ENCODE assay signal across 9 cellular contexts in genomic region chr6:44298055-44298803, GRCh38. TPM values are rescaled to one million over a fixed set of nuclear protein-coding genes. Genes with fewer than 3 reads are reported as not detected.
A peak's percentile ranks its signal among the peaks of the same experiment; 100 is the strongest.
DNase-seq lines count a peak whose midpoint lies in the region; TF ChIP-seq lines count a peak whose summit lies in the region.
"Had no signal": no experiment of that assay in that cellular context is flagged by ENCODE, and none has a peak within 500 bp of the region (broad histone marks: within the 10 kb centered on the region; RNA-seq: fewer than 3 reads in every experiment).

No MANE protein-coding gene starts in this region.

- TF ChIP-seq CTCF in SK-N-SH (IDR thresholded peaks at IDR 0.05) (0 out of 2 replicates have a peak, but pooled peaks have one; percentile 7), esophagus muscularis mucosa (IDR thresholded peaks at IDR 0.05) (no peak), parathyroid adenoma (IDR thresholded peaks at IDR 0.05) (no peak)

- H3K27me3 ChIP-seq in H7 (ENCODE audit: control insufficient read depth, insufficient read depth, low read length) = peaks cover 37% of the 10 kb centered on the region
- H3K27me3 ChIP-seq in SK-N-SH (ENCODE audit: insufficient read depth) = peaks cover 16% of the 10 kb centered on the region; the same call in 1 of the 2 replicates
- H3K27me3 ChIP-seq in esophagus muscularis mucosa = peaks cover 0 to 52% (median 28%) of the 10 kb centered on the region in 4 donors
- H3K27me3 ChIP-seq in parathyroid adenoma (ENCODE audit: control insufficient read depth, insufficient read depth, low read length) = no peaks in the 10 kb centered on the region

- H3K4me2 ChIP-seq in SK-N-SH (peak overlapping the region; percentile 97), parathyroid adenoma (ENCODE audit: low read length) (peak overlapping the region; percentile 64)

- H3K4me3 ChIP-seq in H7 (ENCODE audit: insufficient read depth, low read depth, low read length) (peak overlapping the region; percentile 73), SK-N-SH (ENCODE audit: low read depth in 2 of 2, low read length in 1 of 2) (peak overlapping the region; percentile 56 to 58; a peak in 2 of 4 replicates), esophagus muscularis mucosa (peak overlapping the region in 3 of 4 donors; percentile 52 to 63 (median 58)), parathyroid adenoma (ENCODE audit: low read depth, low read length) (peak overlapping the region; percentile 48)

- no peak overlapping the region for H2AFZ ChIP-seq in SK-N-SH (ENCODE audit: low read depth)
- peak overlapping the region; percentile 83 for H2AFZ ChIP-seq in parathyroid adenoma

- no peaks in the 10 kb centered on the region for H3F3A ChIP-seq in SK-N-SH (replicated peaks; ENCODE audit: insufficient read depth)

- DNase-seq in H7 (peak; percentile 76), SK-N-SH (peak; percentile 57), esophagus muscularis mucosa (ENCODE audit: extremely low spot score) (no peak), COLO668 (lab: John Stamatoyannopoulos, UW; ENCODE audit: unreplicated experiment) (no peak), SKM-1 (lab: John Stamatoyannopoulos, UW; ENCODE audit: unreplicated experiment) (no peak), mucosa of gallbladder (ENCODE audit: low spot score) (no peak)
- DNase-seq: NCI-H1092 treated with DMSO at 0.1 percent for 48 hours had no signal

- H3K9ac ChIP-seq in SK-N-SH (no peak overlapping the region), parathyroid adenoma (no peak overlapping the region)

- no peak for TF ChIP-seq RAD21 in SK-N-SH (IDR thresholded peaks at IDR 0.05; ENCODE audit: low read length)

- TF ChIP-seq POLR2A in esophagus muscularis mucosa (IDR thresholded peaks at IDR 0.05; ENCODE audit: low read depth) = no peak

- CTCF ChIA-PET in SK-N-SH (lab: Yijun Ruan, JAX) = interaction anchor here (0.9 to 16.5 kb wide), 12 partner anchors 7 to 125 kb away, joined by 3 to 238 read pairs (median 4); partner anchors contain the start of genes AARS2, NFKBIE, SLC35B2 and TMEM151B

- no peaks in the 10 kb centered on the region for H3K9me2 ChIP-seq in SK-N-SH

- H3K79me2 ChIP-seq in SK-N-SH (ENCODE audit: insufficient read depth) (no peaks in the 10 kb centered on the region), parathyroid adenoma (no peaks in the 10 kb centered on the region)

- peaks cover 0 to 15% of the 10 kb centered on the region in 2 experiments; a peak in 1 of 4 replicates for H3K4me1 ChIP-seq in SK-N-SH (ENCODE audit: control insufficient read depth in 1 of 2, insufficient read depth in 2 of 2, low read depth in 1 of 2, low read length in 1 of 2)
- peaks cover 14 to 20% (median 17%) of the 10 kb centered on the region in 4 donors for H3K4me1 ChIP-seq in esophagus muscularis mucosa
- no peaks in the 10 kb centered on the region for H3K4me1 ChIP-seq in parathyroid adenoma

- WGBS in SK-N-SH (ENCODE audit: low lambda C conversion rate) = 76% methylated on average over 16 of the region's 20 CpGs
- 60% methylated on average over 15 of the region's 20 CpGs for WGBS in esophagus muscularis mucosa

- H4K20me1 ChIP-seq in SK-N-SH (ENCODE audit: insufficient read depth) = no peaks in the 10 kb centered on the region

- TF ChIP-seq EP300 in SK-N-SH (IDR thresholded peaks at IDR 0.05; ENCODE audit: borderline replicate concordance in 1 of 2, low read depth in 1 of 2, low read length in 1 of 2) (no peak), esophagus muscularis mucosa (IDR thresholded peaks at IDR 0.05) (no peak)

- intact Hi-C loops in esophagus muscularis mucosa (cut with DNase I) = no loop called here

- H3K27ac ChIP-seq in SK-N-SH (ENCODE audit: low read depth in 2 of 2, low read length in 1 of 2) (no peak overlapping the region), esophagus muscularis mucosa (replicated peaks in 1 of 4) (no peak overlapping the region), parathyroid adenoma (no peak overlapping the region)

- H3K36me3 ChIP-seq in H7 (replicated peaks; ENCODE audit: control insufficient read depth, insufficient read depth, low read length) (peaks cover 20% of the 10 kb centered on the region), SK-N-SH (replicated peaks in 1 of 2; ENCODE audit: control insufficient read depth in 1 of 2, insufficient read depth in 2 of 2, low read length in 1 of 2) (peaks cover 0 to 17% of the 10 kb centered on the region in 2 experiments), esophagus muscularis mucosa (peaks cover 21 to 34% (median 32%) of the 10 kb centered on the region in 4 donors), parathyroid adenoma (ENCODE audit: control insufficient read depth, insufficient read depth, low read length) (no peaks in the 10 kb centered on the region)

- POLR2A ChIA-PET in SK-N-SH (lab: Yijun Ruan, JAX) = interaction anchor here (0.7 to 1.2 kb wide), 5 partner anchors 9 to 44 kb away, joined by 3 to 4 read pairs (median 3); partner anchors contain the start of genes AARS2, SPATS1 and TMEM151B

- H3K9me3 ChIP-seq in SK-N-SH (no peaks in the 10 kb centered on the region), esophagus muscularis mucosa (no peaks in the 10 kb centered on the region), parathyroid adenoma (ENCODE audit: control insufficient read depth, low read length) (no peaks in the 10 kb centered on the region)

TF ChIP-seq in SK-N-SH, 30 proteins besides CTCF, POLR2A, EP300 and RAD21 (continues in another document):
- no peak for TF ChIP-seq ELF1 (IDR thresholded peaks at IDR 0.05)
- no peak for TF ChIP-seq YY1 (IDR thresholded peaks at IDR 0.05; ENCODE audit: low read depth)
- TF ChIP-seq RFX5 (IDR thresholded peaks at IDR 0.05; ENCODE audit: low read length) = no peak
- TF ChIP-seq POLR2AphosphoS5 (IDR thresholded peaks at IDR 0.05; ENCODE audit: low read depth, low read length) = no peak
- no peak for TF ChIP-seq RCOR1 (IDR thresholded peaks at IDR 0.05; ENCODE audit: low read length)
- TF ChIP-seq, protein P1, sequence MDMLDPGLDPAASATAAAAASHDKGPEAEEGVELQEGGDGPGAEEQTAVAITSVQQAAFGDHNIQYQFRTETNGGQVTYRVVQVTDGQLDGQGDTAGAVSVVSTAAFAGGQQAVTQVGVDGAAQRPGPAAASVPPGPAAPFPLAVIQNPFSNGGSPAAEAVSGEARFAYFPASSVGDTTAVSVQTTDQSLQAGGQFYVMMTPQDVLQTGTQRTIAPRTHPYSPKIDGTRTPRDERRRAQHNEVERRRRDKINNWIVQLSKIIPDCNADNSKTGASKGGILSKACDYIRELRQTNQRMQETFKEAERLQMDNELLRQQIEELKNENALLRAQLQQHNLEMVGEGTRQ (IDR thresholded peaks at IDR 0.05; ENCODE audit: borderline replicate concordance, low read depth, low read length) = no peak
- TF ChIP-seq RXRA (IDR thresholded peaks at IDR 0.05; ENCODE audit: borderline replicate concordance, low read depth) = no peak
- no peak for TF ChIP-seq MXI1 (IDR thresholded peaks at IDR 0.05; ENCODE audit: low read depth, low read length)
- no peak for TF ChIP-seq GABPA (IDR thresholded peaks at IDR 0.05; ENCODE audit: low read depth)
- no peak for TF ChIP-seq IRF3 (IDR thresholded peaks at IDR 0.05; ENCODE audit: low read depth, low read length)
- no peak for TF ChIP-seq EZH2phosphoT487 (IDR thresholded peaks at IDR 0.05; ENCODE audit: borderline replicate concordance, low read depth)
- no peak for TF ChIP-seq NRF1 (IDR thresholded peaks at IDR 0.05; ENCODE audit: low read depth, low read length)
- TF ChIP-seq TCF12 (IDR thresholded peaks at IDR 0.05) = no peak
- no peak for TF ChIP-seq TAF1 (IDR thresholded peaks at IDR 0.05; ENCODE audit: borderline replicate concordance, low read depth, low read length)
- TF ChIP-seq TEAD4 (IDR thresholded peaks at IDR 0.05; ENCODE audit: borderline replicate concordance, insufficient read depth) = no peak

RNA-seq across cellular contexts. Expression of gene AARS2, which starts 14.9 kb away (rescaled TPM):
- total RNA-seq in H7 (2014; rRNA removed; shearing (Covaris generic)) = 25.5 and 28.3 TPM in 2 replicates
- 9.0 and 9.5 TPM in 2 replicates for polyA plus RNA-seq in SK-N-SH (2012; rRNA removed)
- 3.7 and 6.2 TPM in 2 replicates for polyA plus RNA-seq in SK-N-SH (2012; cell fraction: cytosol; rRNA removed)
- 16.4 and 19.1 TPM in 2 replicates for polyA plus RNA-seq in SK-N-SH (2012; cell fraction: nucleus; rRNA removed)
- total RNA-seq in esophagus muscularis mucosa = 10 to 100 TPM in 1 of 4 donors, 1 to 10 TPM in 3; 6.6 to 10.2 (median 7.8) TPM
- total RNA-seq in mucosa of gallbladder = 28.6 TPM

RNA-seq across cellular contexts. Expression of gene TMEM151B, which starts 28.0 kb away (rescaled TPM):
- total RNA-seq in H7 (2014; rRNA removed; shearing (Covaris generic)) = 0.70 and 0.83 TPM in 2 replicates
- polyA plus RNA-seq in SK-N-SH (2012; rRNA removed) = 0.05 and 0.10 TPM in 2 replicates
- polyA plus RNA-seq in SK-N-SH (2012; cell fraction: cytosol; rRNA removed) = 0.08 and 0.18 TPM in 2 replicates
- 0.32 and 0.50 TPM in 2 replicates for polyA plus RNA-seq in SK-N-SH (2012; cell fraction: nucleus; rRNA removed)
- under 1 TPM; 0.39 to 0.98 (median 0.46) TPM for total RNA-seq in esophagus muscularis mucosa
- 0.12 TPM for total RNA-seq in mucosa of gallbladder
- total RNA-seq: subcutaneous adipose tissue had no signal

RNA-seq across cellular contexts. Expression of gene NFKBIE, which starts 32.9 kb away (rescaled TPM):
- 9.7 and 12.3 TPM in 2 replicates for total RNA-seq in H7 (2014; rRNA removed; shearing (Covaris generic))
- polyA plus RNA-seq in SK-N-SH (2012; rRNA removed) = 5.8 and 6.4 TPM in 2 replicates
- polyA plus RNA-seq in SK-N-SH (2012; cell fraction: cytosol; rRNA removed) = 4.0 and 4.4 TPM in 2 replicates
- polyA plus RNA-seq in SK-N-SH (2012; cell fraction: nucleus; rRNA removed) = 7.8 and 12.0 TPM in 2 replicates
- total RNA-seq in esophagus muscularis mucosa (10 to 100 TPM in 1 of 4 donors, 1 to 10 TPM in 3; 7.0 to 10.4 (median 8.5) TPM), mucosa of gallbladder (10.9 TPM)

RNA-seq across cellular contexts. Expression of gene SLC35B2, which starts 40.9 kb away (rescaled TPM):
- total RNA-seq in H7 (2014; rRNA removed; shearing (Covaris generic)) = 27.2 and 28.7 TPM in 2 replicates
- 125 and 163 TPM in 2 replicates for polyA plus RNA-seq in SK-N-SH (2012; rRNA removed)
- polyA plus RNA-seq in SK-N-SH (2012; cell fraction: cytosol; rRNA removed) = 69.7 and 109 TPM in 2 replicates
- 108 and 123 TPM in 2 replicates for polyA plus RNA-seq in SK-N-SH (2012; cell fraction: nucleus; rRNA removed)
- total RNA-seq in esophagus muscularis mucosa (10 to 100 TPM; 22.8 to 37.9 (median 32.6) TPM), mucosa of gallbladder (50.8 TPM)

RNA-seq across cellular contexts. Expression of gene SPATS1, which starts 44.2 kb away (rescaled TPM):
- total RNA-seq in H7 (2014; rRNA removed; shearing (Covaris generic)) = not detected in 2 replicates
- polyA plus RNA-seq in SK-N-SH (2012; rRNA removed) = not detected in 2 replicates
- not detected in 2 replicates for polyA plus RNA-seq in SK-N-SH (2012; cell fraction: cytosol; rRNA removed)
- polyA plus RNA-seq in SK-N-SH (2012; cell fraction: nucleus; rRNA removed) = not detected in 2 replicates
- total RNA-seq in esophagus muscularis mucosa (not detected), mucosa of gallbladder (not detected)
- total RNA-seq: subcutaneous adipose tissue had no signal

Comparison
In these comparisons a context has a peak if more than half of its experiments do, and no peak if none do; other contexts are left out.
1. DNase-seq: peak in H7 (single experiment) and SK-N-SH (single experiment); none in esophagus muscularis mucosa (single experiment), COLO668 (single experiment), SKM-1 (single experiment) and mucosa of gallbladder (single experiment).
2. Peak in every context shown above with its lines, with median percentiles within 50 percentile points of each other: H3K4me3 ChIP-seq.